Comparison of ENCODE assay signal across 8 cellular contexts in genomic region chr5:139177809-139178581, GRCh38. TPM values are rescaled to one million over a fixed set of nuclear protein-coding genes. Genes with fewer than 3 reads are reported as not detected.
DNase-seq lines count a peak whose midpoint lies in the region; ATAC-seq, FAIRE-seq and TF ChIP-seq lines count a peak whose summit lies in the region.

No MANE protein-coding gene starts in this region.

- no peaks in the 10 kb centered on the region for H3K36me3 ChIP-seq in pancreas

- H3K4me3 ChIP-seq in coronary artery: peak overlapping the region; percentile 21
- no peak overlapping the region for H3K4me3 ChIP-seq in pancreas

- 16 to 20% methylated on average over 1 of the region's 1 CpG for WGBS in pancreas, 2 donors

- intact Hi-C loops in pancreas (cut with DNase I): no loop called here

- H3K27ac ChIP-seq in coronary artery (peak overlapping the region; percentile 72 to 84), pancreas (peak overlapping the region; percentile 38 to 62 (median 46))

- no peaks in the 10 kb centered on the region for H3K9me3 ChIP-seq in pancreas

- DNase-seq in NCI-H748 (lab: John Stamatoyannopoulos, UW; ENCODE audit: unreplicated experiment): peak; percentile 20
- no peak for DNase-seq in NCI-H748 treated with DMSO at 0.1 percent for 48 hours (lab: John Stamatoyannopoulos, UW)
- peak; percentile 83 for DNase-seq in NCI-H1105 treated with DMSO at 0.1 percent for 48 hours (lab: John Stamatoyannopoulos, UW)
- DNase-seq in coronary artery (ENCODE audit: low spot score): no peak
- peak in 5 of 6 donors; percentile 52 to 78 (median 75) for DNase-seq in pancreas
- DNase-seq in stimulated activated CD4-positive, alpha-beta T cell treated with anti-CD3 and anti-CD28 coated beads, Interleukin-4, amount 100 ng/mL, for 4 hours: no peak
- DNase-seq in NCI-H146 treated with DMSO at 0.1 percent for 48 hours (lab: John Stamatoyannopoulos, UW; ENCODE audit: unreplicated experiment): no peak

- ATAC-seq in pancreas (peak; percentile 70 to 81 (median 76)), GM19324 (IDR thresholded peaks at IDR 0.05; ENCODE audit: low FRiP score, unreplicated experiment) (no peak)

- no peaks in the 10 kb centered on the region for H3K27me3 ChIP-seq in pancreas

- peaks cover 33 to 55% (median 50%) of the 10 kb centered on the region in 3 donors for H3K4me1 ChIP-seq in pancreas

- no peak for FAIRE-seq in pancreas (lab: Jason Lieb, UNC)

- TF ChIP-seq CTCF in coronary artery (IDR thresholded peaks at IDR 0.05): no peak
- no peak for TF ChIP-seq CTCF in pancreas (IDR thresholded peaks at IDR 0.05)

RNA-seq across cellular contexts. Expression of gene SIL1, which starts 20.2 kb away (rescaled TPM):
- total RNA-seq in pancreas: 10 to 100 TPM; 38.6 to 68.2 (median 54.6) TPM
- polyA plus RNA-seq in pancreas: 100 to 1,000 TPM in 1 of 2 donors, 10 to 100 TPM in 1; 54.8 to 119 TPM

Comparison
In these comparisons a context has a peak if more than half of its experiments do, and no peak if none do; other contexts are left out.
1. DNase-seq: peak in NCI-H748 (single experiment), NCI-H1105 treated with DMSO at 0.1 percent for 48 hours (single experiment) and pancreas (5 of 6); none in NCI-H748 treated with DMSO at 0.1 percent for 48 hours (single experiment), coronary artery (single experiment), stimulated activated CD4-positive, alpha-beta T cell treated with anti-CD3 and anti-CD28 coated beads, Interleukin-4, amount 100 ng/mL, for 4 hours (0 of 2) and NCI-H146 treated with DMSO at 0.1 percent for 48 hours (single experiment).